Comparison of ENCODE assay signal across 8 cellular contexts in the genomic region with DNA sequence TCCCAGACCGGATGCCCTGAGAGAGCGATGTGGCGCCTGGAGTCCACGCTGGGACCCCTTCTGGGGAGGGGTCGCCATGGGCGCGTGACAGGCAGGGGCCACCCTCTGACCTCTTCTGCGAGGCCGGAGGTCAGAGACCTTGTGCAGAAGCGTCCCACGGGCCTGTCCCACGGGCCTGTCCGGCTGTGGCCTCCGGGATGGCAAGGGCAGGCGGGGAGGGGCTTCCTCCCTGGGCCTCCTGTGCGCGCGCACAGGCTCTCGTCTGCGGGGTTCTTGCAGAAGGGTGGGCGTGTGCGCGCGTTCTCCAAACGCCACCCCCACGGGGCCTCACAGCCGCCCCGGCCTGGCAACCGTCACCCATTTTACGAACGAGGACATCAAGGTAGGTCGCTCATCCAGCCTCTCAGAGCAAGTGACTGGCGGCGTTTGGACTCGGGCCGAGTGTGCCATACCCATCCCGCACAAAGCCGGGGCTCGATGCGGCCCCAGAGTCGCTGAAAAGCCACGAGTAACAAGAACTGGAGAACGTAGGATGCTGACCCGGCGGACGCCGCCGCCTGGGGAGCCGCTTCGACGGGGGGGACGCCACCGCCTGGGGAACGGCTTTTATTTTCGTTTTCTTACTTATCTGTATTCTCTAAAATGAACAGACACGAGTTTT. TPM values are rescaled to one million over a fixed set of nuclear protein-coding genes. Genes with fewer than 3 reads are reported as not detected.
DNase-seq lines count a peak whose midpoint lies in the region; ATAC-seq, FAIRE-seq and TF ChIP-seq lines count a peak whose summit lies in the region.

No MANE protein-coding gene starts in this region.

- no peak overlapping the region for H2AFZ ChIP-seq in K562 (ENCODE audit: low read depth, low read length)
- peak overlapping the region; percentile 41 for H2AFZ ChIP-seq in osteoblast (ENCODE audit: low read length)

- no TSS peak for BruUV-seq in K562 (replicated peaks; lab: Mats Ljungman, UMichigan)

- H3K9me1 ChIP-seq in K562 (ENCODE audit: control insufficient read depth, insufficient read depth, low read length): no peaks in the 10 kb centered on the region

- no peak for TF ChIP-seq POLR2A in K562 (conservative IDR thresholded peaks at IDR 0.05)

- H3K9me3 Mint-ChIP-seq in activated CD4-positive, alpha-beta T cell treated with anti-CD3 and anti-CD28 coated beads for 36 hours (ENCODE audit: low read depth): no peaks in the 10 kb centered on the region

- CTCF ChIA-PET in activated CD4-positive, alpha-beta T cell treated with anti-CD3 and anti-CD28 coated beads for 36 hours (lab: Charles Lee): no interaction called here
- CTCF ChIA-PET in K562 (lab: Yijun Ruan, JAX; ENCODE audit: low intra/inter-chr PET ratio): no interaction called here

- peak overlapping the region; percentile 64 for H3K4me3 Mint-ChIP-seq in activated CD4-positive, alpha-beta T cell treated with anti-CD3 and anti-CD28 coated beads for 36 hours

- peaks cover 10% of the 10 kb centered on the region for H3K4me1 Mint-ChIP-seq in activated CD4-positive, alpha-beta T cell treated with anti-CD3 and anti-CD28 coated beads for 36 hours

- H4K20me1 ChIP-seq in K562 (replicated peaks; ENCODE audit: control insufficient read depth, insufficient read depth, low read length) (peaks cover 1% of the 10 kb centered on the region; the same call in 1 of the 2 replicates), osteoblast (ENCODE audit: insufficient read depth, low read length) (peaks cover 13% of the 10 kb centered on the region)

- H3K9me3 ChIP-seq in K562 (replicated peaks; ENCODE audit: control insufficient read depth, insufficient read depth, low read depth, low read length) (no peaks in the 10 kb centered on the region), osteoblast (ENCODE audit: low read depth, low read length) (no peaks in the 10 kb centered on the region)

- H3K27me3 ChIP-seq in K562 (ENCODE audit: control insufficient read depth in 2 of 2, insufficient read depth in 2 of 2, low read length in 2 of 2) (peaks cover 12 to 42% of the 10 kb centered on the region in 2 experiments; a peak in 4 of 5 replicates), osteoblast (ENCODE audit: insufficient read depth, low read length) (no peaks in the 10 kb centered on the region)

- no peak for FAIRE-seq in K562 (lab: Jason Lieb, UNC)

- in situ Hi-C loops in K562 (cut with MboI): no loop called here

- TF ChIP-seq CTCF in K562 (IDR thresholded peaks at IDR 0.05 in 2 of 3, conservative IDR thresholded peaks at IDR 0.05 in 1 of 3; ENCODE audit: insufficient read depth in 2 of 3, low read depth in 1 of 3, low read length in 3 of 3) (no peak), osteoblast (IDR thresholded peaks at IDR 0.05; ENCODE audit: extremely low read depth, low read depth, low read length) (no peak)

- ATAC-seq in activated CD4-positive, alpha-beta T cell treated with anti-CD3 and anti-CD28 coated beads for 36 hours: peak; percentile 11
- ATAC-seq in HG03354 (IDR thresholded peaks at IDR 0.05; ENCODE audit: poor library complexity, severe bottlenecking, unreplicated experiment) (peak; percentile 26), K562 (no peak), GM21367 (IDR thresholded peaks at IDR 0.05; ENCODE audit: unreplicated experiment) (no peak)

- WGBS in K562 (ENCODE audit: insufficient coverage, low coverage, missing lambda C conversion rate): 66% methylated on average over 48 of the region's 56 CpGs

- no peak overlapping the region for H3K9ac ChIP-seq in K562 (ENCODE audit: insufficient read depth in 1 of 2, low read depth in 2 of 2, low read length in 2 of 2)

- H3K36me3 ChIP-seq in K562 (ENCODE audit: control insufficient read depth, insufficient read depth, low read length) (no peaks in the 10 kb centered on the region), osteoblast (ENCODE audit: insufficient read depth, low read length) (peaks cover 33% of the 10 kb centered on the region)

- no peak overlapping the region for H3K27ac ChIP-seq in K562 (ENCODE audit: extremely low read depth, low read depth, low read length)
- peak overlapping the region; percentile 92 for H3K27ac ChIP-seq in osteoblast (ENCODE audit: low read depth, low read length)

- no peak overlapping the region for H3K27ac Mint-ChIP-seq in activated CD4-positive, alpha-beta T cell treated with anti-CD3 and anti-CD28 coated beads for 36 hours

- H3K4me2 ChIP-seq in K562 (ENCODE audit: insufficient read depth, low read length) (no peak overlapping the region), osteoblast (ENCODE audit: insufficient read depth, low read length) (peak overlapping the region; percentile 82)

- intact Hi-C loops in activated CD4-positive, alpha-beta T cell treated with anti-CD3 and anti-CD28 coated beads for 36 hours (cut with DNase I, micrococcal nuclease): loop anchor here in 1 of 2 experiments (1.0 kb wide), 1 partner anchor 12 kb away; no protein-coding TSS in a partner anchor
- intact Hi-C loops in K562 (cut with micrococcal nuclease): no loop called here

- H3K27me3 Mint-ChIP-seq in activated CD4-positive, alpha-beta T cell treated with anti-CD3 and anti-CD28 coated beads for 36 hours: peaks cover 22% of the 10 kb centered on the region

- no peak for TF ChIP-seq EP300 in K562 (IDR thresholded peaks at IDR 0.05; ENCODE audit: low read length)

- no peaks in the 10 kb centered on the region for H3K79me2 ChIP-seq in K562 (ENCODE audit: control insufficient read depth, insufficient read depth, low read length)
- H3K79me2 ChIP-seq in osteoblast (ENCODE audit: insufficient read depth, low read length): peaks cover 72% of the 10 kb centered on the region

- POLR2A ChIA-PET in activated CD4-positive, alpha-beta T cell treated with anti-CD3 and anti-CD28 coated beads for 36 hours (lab: Charles Lee): no interaction called here
- POLR2A ChIA-PET in K562 (lab: Yijun Ruan, JAX): no interaction called here

- H3K36me3 Mint-ChIP-seq in activated CD4-positive, alpha-beta T cell treated with anti-CD3 and anti-CD28 coated beads for 36 hours (ENCODE audit: low read depth): peaks cover 18% of the 10 kb centered on the region

- TF ChIP-seq RAD21 in K562 (CRISPR knock-in tag; conservative IDR thresholded peaks at IDR 0.05 in 1 of 2, IDR thresholded peaks at IDR 0.05 in 1 of 2): no peak

- peaks cover 0 to 47% of the 10 kb centered on the region in 2 experiments; a peak in 2 of 5 replicates for H3K4me1 ChIP-seq in K562 (replicated peaks in 1 of 2; ENCODE audit: control insufficient read depth in 2 of 2, insufficient read depth in 2 of 2, low read length in 2 of 2)
- peaks cover 32% of the 10 kb centered on the region for H3K4me1 ChIP-seq in osteoblast (ENCODE audit: insufficient read depth, low read length)

- H3K4me3 ChIP-seq in K562 (no peak overlapping the region), osteoblast (ENCODE audit: insufficient read depth, low read length) (peak overlapping the region; percentile 79)

- DNase-seq in activated CD4-positive, alpha-beta T cell treated with anti-CD3 and anti-CD28 coated beads for 36 hours: peak; percentile 44
- DNase-seq in activated CD4-positive, alpha-beta T cell treated with anti-CD3 and anti-CD28 coated beads for 4 hours: no peak
- DNase-seq in K562 (ENCODE audit: extremely low read depth in 1 of 4, low spot score in 3 of 4): no peak
- peak; percentile 90 for DNase-seq in osteoblast (ENCODE audit: insufficient read length, low spot score, missing footprints)
- no peak for DNase-seq in effector CD4-positive, alpha-beta T cell
- DNase-seq in stimulated activated naive CD4-positive, alpha-beta T cell treated with Interleukin-2 at 50 U/mL for 16 hours (lab: John Stamatoyannopoulos, UW): no peak

RNA-seq across cellular contexts. Expression of a gene that starts 0.9 kb away (rescaled TPM):
- 10 to 100 TPM; 15.1 to 20.5 TPM for total RNA-seq in activated CD4-positive, alpha-beta T cell treated with anti-CD3 and anti-CD28 coated beads for 36 hours
- 2.8 and 5.5 TPM in 2 replicates for total RNA-seq in K562 (2011; cell fraction: chromatin; rRNA removed; ENCODE audit: low replicate concordance)
- 2.1 and 3.2 TPM in 2 replicates for total RNA-seq in K562 (2011; cell fraction: nucleolus; rRNA removed)
- 0.99 and 1.4 TPM in 2 replicates for total RNA-seq in K562 (2011; cell fraction: nucleoplasm; rRNA removed)
- total RNA-seq in K562 (2014; rRNA removed): 0.82 and 1.1 TPM in 2 replicates
- 0.18 and 0.61 TPM in 2 replicates for total RNA-seq in K562 (2014; rRNA removed; fragmentation: Illumina TruSeq; extraction: Trizol)
- 1.2 TPM in 2 replicates for total RNA-seq in K562 (2015; rRNA removed; fragmentation: Illumina TruSeq; extraction: Trizol)
- 1.6 and 1.8 TPM in 2 replicates for total RNA-seq in K562 (2021)
- 0.68 and 1.3 TPM in 2 replicates for polyA plus RNA-seq in K562 (2011; rRNA removed)
- 0.88 and 1.8 TPM in 2 replicates for polyA plus RNA-seq in K562 (2011; cell fraction: cytosol; rRNA removed)
- polyA plus RNA-seq in K562 (2011; cell fraction: nucleus; rRNA removed): 5.4 and 7.4 TPM in 2 replicates
- 1.6 and 4.2 TPM in 2 replicates for polyA plus RNA-seq in K562 (2012)
- 0.43 and 0.72 TPM in 2 replicates for polyA plus RNA-seq in K562 (2014; fragmentation: Illumina TruSeq; extraction: Trizol)
- under 1 TPM in 1 of 2 experiments, not detected in 1; 0.06 TPM for polyA plus RNA-seq in K562 (2014; fragmentation: Nextera tagmentation; extraction: Ambion mirVana)
- 0.89 and 1.8 TPM in 2 replicates for polyA plus RNA-seq in K562 (2014; rRNA removed)
- polyA minus RNA-seq in K562 (2011; rRNA and poly(A)+ RNA removed): 0.15 and 0.91 TPM in 2 replicates
- polyA minus RNA-seq in K562 (2011; cell fraction: cytosol; rRNA and poly(A)+ RNA removed): 0.76 and 1.3 TPM in 2 replicates
- 2.3 and 2.9 TPM in 2 replicates for polyA minus RNA-seq in K562 (2011; cell fraction: nucleus; rRNA and poly(A)+ RNA removed)
- total RNA-seq in osteoblast: 52.2 and 54.6 TPM in 2 replicates

RNA-seq across cellular contexts. Expression of a gene that starts 51.0 kb away (rescaled TPM):
- total RNA-seq in activated CD4-positive, alpha-beta T cell treated with anti-CD3 and anti-CD28 coated beads for 36 hours: 10 to 100 TPM; 69.5 to 91.6 TPM
- total RNA-seq in K562 (2011; cell fraction: chromatin; rRNA removed; ENCODE audit: low replicate concordance): 308 and 309 TPM in 2 replicates
- 184 and 199 TPM in 2 replicates for total RNA-seq in K562 (2011; cell fraction: nucleolus; rRNA removed)
- 242 and 272 TPM in 2 replicates for total RNA-seq in K562 (2011; cell fraction: nucleoplasm; rRNA removed)
- total RNA-seq in K562 (2014; rRNA removed) (197 and 226 TPM in 2 replicates), K562 (2014; rRNA removed; fragmentation: Illumina TruSeq; extraction: Trizol) (196 and 217 TPM in 2 replicates), K562 (2015; rRNA removed; fragmentation: Illumina TruSeq; extraction: Trizol) (187 and 193 TPM in 2 replicates), K562 (2021) (148 and 156 TPM in 2 replicates), osteoblast (60.1 and 71.3 TPM in 2 replicates)
- polyA plus RNA-seq in K562 (2011; rRNA removed) (350 and 487 TPM in 2 replicates), K562 (2014; fragmentation: Illumina TruSeq; extraction: Trizol) (192 and 199 TPM in 2 replicates), K562 (2014; fragmentation: Nextera tagmentation; extraction: Ambion mirVana) (10 to 100 TPM; 36.4 to 50.0 TPM), K562 (2014; rRNA removed) (231 and 257 TPM in 2 replicates)
- 426 and 451 TPM in 2 replicates for polyA plus RNA-seq in K562 (2011; cell fraction: cytosol; rRNA removed)
- 307 and 341 TPM in 2 replicates for polyA plus RNA-seq in K562 (2011; cell fraction: nucleus; rRNA removed)
- 174 and 212 TPM in 2 replicates for polyA plus RNA-seq in K562 (2012)
- 195 and 295 TPM in 2 replicates for polyA minus RNA-seq in K562 (2011; rRNA and poly(A)+ RNA removed)
- 84.1 and 88.1 TPM in 2 replicates for polyA minus RNA-seq in K562 (2011; cell fraction: cytosol; rRNA and poly(A)+ RNA removed)
- 71.5 and 88.4 TPM in 2 replicates for polyA minus RNA-seq in K562 (2011; cell fraction: nucleus; rRNA and poly(A)+ RNA removed)

Comparison
In these comparisons a context has a peak if more than half of its experiments do, and no peak if none do; other contexts are left out.
1. DNase-seq: peak in activated CD4-positive, alpha-beta T cell treated with anti-CD3 and anti-CD28 coated beads for 36 hours (single experiment) and osteoblast (single experiment); none in activated CD4-positive, alpha-beta T cell treated with anti-CD3 and anti-CD28 coated beads for 4 hours (0 of 2), K562 (0 of 4), effector CD4-positive, alpha-beta T cell (single experiment) and stimulated activated naive CD4-positive, alpha-beta T cell treated with Interleukin-2 at 50 U/mL for 16 hours (single experiment).
2. ATAC-seq: peak in activated CD4-positive, alpha-beta T cell treated with anti-CD3 and anti-CD28 coated beads for 36 hours (single experiment) and HG03354 (single experiment); none in K562 (single experiment) and GM21367 (single experiment).